ENCODE assay signal across 8 cellular contexts in genomic region chr5:161084108-161084507, GRCh38.
"Had no signal": no experiment of that assay in that cellular context is flagged by ENCODE, and none has a peak within 500 bp of the region (broad histone marks: within the 10 kb centered on the region; RNA-seq: fewer than 3 reads in every experiment).

No MANE protein-coding gene starts in this region.

- DNase-seq: GDM1, GF-D8 had no signal

- H3K4me3 ChIP-seq: GM12878 had no signal

- FAIRE-seq: G401.6, GM12878, GM12891, GM12892, GM18507, GM19239 had no signal

- ATAC-seq: GM12878 had no signal
